In genomic region chr11:8061555-8062428, GRCh38 we compare ENCODE assay signal across 19 cellular contexts. TPM values are rescaled to one million over a fixed set of nuclear protein-coding genes. Genes with fewer than 3 reads are reported as not detected.
DNase-seq lines count a peak whose midpoint lies in the region; ATAC-seq and TF ChIP-seq lines count a peak whose summit lies in the region.
"Had no signal": no experiment of that assay in that cellular context is flagged by ENCODE, and none has a peak within 500 bp of the region (broad histone marks: within the 10 kb centered on the region; RNA-seq: fewer than 3 reads in every experiment).

No MANE protein-coding gene starts in this region.

- no peak for TF ChIP-seq RAD21 in IMR-90 (IDR thresholded peaks at IDR 0.05; ENCODE audit: low read length)

- peaks cover 18% of the 10 kb centered on the region for H3K4me1 Mint-ChIP-seq in chondrocyte (ENCODE audit: low read depth)
- H3K4me1 Mint-ChIP-seq: CD8-positive, alpha-beta memory T cell had no signal

- H4K20me1 ChIP-seq in IMR-90 (ENCODE audit: insufficient read depth, low read length), result no peaks in the 10 kb centered on the region
- no peaks in the 10 kb centered on the region for H4K20me1 ChIP-seq in smooth muscle cell (ENCODE audit: low read depth)

- H4K8ac ChIP-seq in IMR-90 (ENCODE audit: low read depth in 2 of 2, low read length in 2 of 2), result no peak overlapping the region

- no peaks in the 10 kb centered on the region for H3K79me2 ChIP-seq in smooth muscle cell (ENCODE audit: low read depth)

- no peak for TF ChIP-seq POLR2A in IMR-90 (IDR thresholded peaks at IDR 0.05; ENCODE audit: low read depth, low read length)

- DNase-seq in IMR-90 (no peak), chondrocyte (ENCODE audit: low spot score) (peak; percentile 71), mesenteric fat pad (ENCODE audit: low spot score) (peak; percentile 64), smooth muscle cell (lab: John Stamatoyannopoulos, UW; ENCODE audit: unreplicated experiment) (no peak)
- DNase-seq: DND-41, GF-D8, Kasumi-1, NCI-H1417, NCI-H1930, NCI-H2171 treated with DMSO at 0.1 percent for 48 hours, NCI-H510A, NCI-H82, SHP77 had no signal

- POLR2A ChIA-PET in IMR-90 (lab: Charles Lee; ENCODE audit: unreplicated experiment), result no interaction called here

- H2AFZ ChIP-seq in IMR-90 (replicated peaks; ENCODE audit: low read length, poor library complexity) (no peak overlapping the region), smooth muscle cell (ENCODE audit: low read depth) (no peak overlapping the region)

- no peak for TF ChIP-seq CTCF in IMR-90 (conservative IDR thresholded peaks at IDR 0.05; ENCODE audit: low read depth, low read length)
- TF ChIP-seq CTCF in chondrocyte (IDR thresholded peaks at IDR 0.05), result no peak
- no peak for TF ChIP-seq CTCF in smooth muscle cell (IDR thresholded peaks at IDR 0.05; ENCODE audit: borderline replicate concordance, insufficient read depth, poor library complexity, severe bottlenecking)

- H3K4ac ChIP-seq in IMR-90 (ENCODE audit: low read depth, low read length), result no peak overlapping the region

- peaks cover 3% of the 10 kb centered on the region for H3K27me3 Mint-ChIP-seq in chondrocyte (ENCODE audit: low read depth)

- H3K27ac ChIP-seq in IMR-90 (ENCODE audit: insufficient read depth, low read length), result no peak overlapping the region
- no peak overlapping the region for H3K27ac ChIP-seq in smooth muscle cell (ENCODE audit: low read depth)

- no peak overlapping the region for H2BK5ac ChIP-seq in IMR-90 (ENCODE audit: low read depth, low read length, poor library complexity, severe bottlenecking)

- no peaks in the 10 kb centered on the region for H3K36me3 Mint-ChIP-seq in chondrocyte (ENCODE audit: low read depth)

- dilution Hi-C loops in IMR-90 (cut with HindIII; ENCODE audit: low sequenced_read_pairs, unreplicated experiment), result no loop called here

- 95% methylated on average over 8 of the region's 22 CpGs; no CpG with 5 or more reads in 1 of the 2 experiments for WGBS in IMR-90 (ENCODE audit: extremely low coverage in 2 of 2, insufficient read length in 1 of 2), 2 experiments
- WGBS in smooth muscle cell (ENCODE audit: low lambda C conversion rate), result 95% methylated on average over 20 of the region's 22 CpGs

- peaks cover 6% of the 10 kb centered on the region for H3F3A ChIP-seq in smooth muscle cell (ENCODE audit: low read depth)

- no peak overlapping the region for H2BK120ac ChIP-seq in IMR-90 (ENCODE audit: low read depth, low read length)

- H3K56ac ChIP-seq in IMR-90 (ENCODE audit: extremely low read depth, insufficient read depth, low read length), result no peak overlapping the region

- no peak overlapping the region for H3K4me2 ChIP-seq in IMR-90 (ENCODE audit: low read depth, low read length)
- H3K4me2 ChIP-seq in smooth muscle cell, result no peak overlapping the region

- no peak overlapping the region for H3K27ac Mint-ChIP-seq in chondrocyte (ENCODE audit: unreplicated experiment)

- intact Hi-C loops in IMR-90 (cut with micrococcal nuclease), result no loop called here

- H3K9ac ChIP-seq in IMR-90 (ENCODE audit: low read depth, low read length) (no peak overlapping the region), smooth muscle cell (ENCODE audit: low read depth) (peak overlapping the region; percentile 79)

- H3K9me3 ChIP-seq in IMR-90 (ENCODE audit: control insufficient read depth, insufficient read depth, low read length) (no peaks in the 10 kb centered on the region), smooth muscle cell (replicated peaks; ENCODE audit: low read depth) (no peaks in the 10 kb centered on the region)
- H3K9me3 ChIP-seq: BE2C had no signal

- H3K4me3 ChIP-seq in IMR-90 (ENCODE audit: insufficient read depth, low read depth, low read length) (no peak overlapping the region), smooth muscle cell (no peak overlapping the region)

- H3K4me1 ChIP-seq in IMR-90 (ENCODE audit: control insufficient read depth, insufficient read depth, low read length) (peaks cover 9% of the 10 kb centered on the region), smooth muscle cell (ENCODE audit: low read depth) (peaks cover 4% of the 10 kb centered on the region)

- H3K23ac ChIP-seq in IMR-90 (ENCODE audit: low read depth, low read length), result no peak overlapping the region

- H3K27me3 ChIP-seq in IMR-90 (ENCODE audit: control insufficient read depth, insufficient read depth, low read length) (no peaks in the 10 kb centered on the region; the same call in 1 of the 2 replicates), smooth muscle cell (ENCODE audit: low read depth) (no peaks in the 10 kb centered on the region)
- H3K27me3 ChIP-seq: BE2C had no signal

- no peak overlapping the region for H2BK20ac ChIP-seq in IMR-90 (ENCODE audit: low read depth, low read length)

- no peaks in the 10 kb centered on the region for H3K79me1 ChIP-seq in IMR-90 (ENCODE audit: low read depth in 1 of 2, low read length in 2 of 2)

- no TSS peak for BruUV-seq in IMR-90 (replicated peaks; lab: Mats Ljungman, UMichigan)

- H2BK15ac ChIP-seq in IMR-90 (ENCODE audit: low read depth, low read length), result no peak overlapping the region

- CTCF ChIA-PET in IMR-90 (lab: Yijun Ruan, JAX), result no interaction called here

- in situ Hi-C loops in IMR-90 (cut with MboI; ENCODE audit: low sequenced_read_pairs), result no loop called here

- H3K9me1 ChIP-seq in IMR-90 (ENCODE audit: insufficient read depth, low read length), result peaks cover 13% of the 10 kb centered on the region

- no peak overlapping the region for H2AK9ac ChIP-seq in IMR-90 (replicated peaks; ENCODE audit: low read depth, low read length, poor library complexity)

- no peak overlapping the region for H4K5ac ChIP-seq in IMR-90 (ENCODE audit: low read depth, low read length)

- peak overlapping the region; percentile 79; the same call in 1 of the 2 replicates for H2AK5ac ChIP-seq in IMR-90 (ENCODE audit: low read depth, low read length)

- no peak overlapping the region for H3K4me3 Mint-ChIP-seq in chondrocyte (ENCODE audit: unreplicated experiment)
- H3K4me3 Mint-ChIP-seq: CD8-positive, alpha-beta memory T cell had no signal

- ATAC-seq in IMR-90 (ENCODE audit: low read depth) (no peak), GM18511 (IDR thresholded peaks at IDR 0.05; ENCODE audit: unreplicated experiment) (no peak), GM21528 (IDR thresholded peaks at IDR 0.05; ENCODE audit: low FRiP score, unreplicated experiment) (no peak), HG03439 (IDR thresholded peaks at IDR 0.05; ENCODE audit: unreplicated experiment) (no peak), GM18517 (IDR thresholded peaks at IDR 0.05; ENCODE audit: unreplicated experiment) (no peak)

- no peak overlapping the region for H4K91ac ChIP-seq in IMR-90 (ENCODE audit: insufficient read depth, low read depth, low read length)

- no peak overlapping the region for H3K18ac ChIP-seq in IMR-90 (ENCODE audit: low read depth, low read length)

- no peak overlapping the region for H3K14ac ChIP-seq in IMR-90 (replicated peaks; ENCODE audit: low read depth, low read length)

- H3K36me3 ChIP-seq in IMR-90 (ENCODE audit: control insufficient read depth, insufficient read depth, low read length) (no peaks in the 10 kb centered on the region), smooth muscle cell (ENCODE audit: low read depth) (no peaks in the 10 kb centered on the region)
- H3K36me3 ChIP-seq: BE2C had no signal

- no peaks in the 10 kb centered on the region for H3K9me3 Mint-ChIP-seq in chondrocyte (ENCODE audit: low read depth)
- H3K9me3 Mint-ChIP-seq: CD8-positive, alpha-beta memory T cell had no signal

TF ChIP-seq in IMR-90, 13 proteins besides CTCF, POLR2A, EP300 and RAD21:
- no peak for TF ChIP-seq USF2 (IDR thresholded peaks at IDR 0.05; ENCODE audit: low read depth, low read length)
- TF ChIP-seq CEBPB (IDR thresholded peaks at IDR 0.05; ENCODE audit: low read depth, low read length), result no peak
- TF ChIP-seq NFE2L2 (IDR thresholded peaks at IDR 0.05; ENCODE audit: low read depth, low read length), result no peak
- TF ChIP-seq MXI1 (IDR thresholded peaks at IDR 0.05; ENCODE audit: borderline replicate concordance, low read depth, low read length), result no peak
- no peak for TF ChIP-seq ELK1 (IDR thresholded peaks at IDR 0.05; ENCODE audit: borderline replicate concordance, low read depth, low read length)
- TF ChIP-seq FOS (IDR thresholded peaks at IDR 0.05; ENCODE audit: low read depth, low read length), result no peak
- no peak for TF ChIP-seq CHD1 (IDR thresholded peaks at IDR 0.05; ENCODE audit: low read depth, low read length)
- no peak for TF ChIP-seq MAFK (IDR thresholded peaks at IDR 0.05; ENCODE audit: low read depth, low read length)
- no peak for TF ChIP-seq SMC3 (IDR thresholded peaks at IDR 0.05; ENCODE audit: low read depth, low read length)
- TF ChIP-seq MAZ (IDR thresholded peaks at IDR 0.05; ENCODE audit: borderline replicate concordance, low read depth, low read length), result no peak
- TF ChIP-seq RFX5 (IDR thresholded peaks at IDR 0.05; ENCODE audit: low read depth, low read length), result no peak
- TF ChIP-seq BHLHE40 (IDR thresholded peaks at IDR 0.05; ENCODE audit: low read depth, low read length), result no peak
- TF ChIP-seq RCOR1 (IDR thresholded peaks at IDR 0.05; ENCODE audit: insufficient replicate concordance, low read length), result no peak

RNA-seq across cellular contexts. Expression of gene TUB, which starts 19.2 kb away (rescaled TPM):
- total RNA-seq in IMR-90 (2012; rRNA removed) (10.8 and 12.9 TPM in 2 replicates), chondrocyte (14.1 to 17.2 TPM (median 14.3 TPM) in 3 replicates), mesenteric fat pad (5.9 TPM), smooth muscle cell (9.5 and 11.5 TPM in 2 replicates)
- polyA plus RNA-seq in IMR-90 (2012; rRNA removed) (11.5 and 11.8 TPM in 2 replicates), smooth muscle cell (5.2 and 6.0 TPM in 2 replicates)
- polyA plus RNA-seq in IMR-90 (2012; cell fraction: cytosol; rRNA removed), result 4.6 and 7.4 TPM in 2 replicates
- 20.6 and 35.3 TPM in 2 replicates for polyA plus RNA-seq in IMR-90 (2012; cell fraction: nucleus; rRNA removed; ENCODE audit: low replicate concordance)
- polyA plus RNA-seq: CD8-positive, alpha-beta memory T cell had no signal

Comparison
In these comparisons a context has a peak if more than half of its experiments do, and no peak if none do; other contexts are left out.
1. DNase-seq: peak in chondrocyte (single experiment) and mesenteric fat pad (single experiment); none in IMR-90 (single experiment) and smooth muscle cell (single experiment).